In the genomic region with DNA sequence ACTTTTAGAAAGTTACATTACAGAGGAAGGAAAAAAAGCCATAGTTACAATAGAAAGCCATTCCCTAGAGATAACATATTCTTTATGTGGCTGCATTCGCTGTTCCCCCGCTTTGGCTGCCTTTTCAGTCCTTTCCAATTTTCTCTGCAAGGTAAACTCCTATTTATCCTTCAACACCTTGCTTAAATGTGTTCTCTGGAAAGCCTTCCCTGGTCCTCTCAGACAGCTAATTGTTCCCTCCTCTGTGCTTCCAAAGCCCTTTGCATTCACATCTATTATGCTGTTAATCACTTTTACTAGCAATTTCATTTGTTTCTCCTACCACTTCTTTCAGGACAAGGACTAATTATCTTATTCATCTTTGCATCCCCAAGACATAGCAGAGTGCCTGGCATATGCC, we compare ENCODE assay signal across 13 cellular contexts. TPM values are rescaled to one million over a fixed set of nuclear protein-coding genes. Genes with fewer than 3 reads are reported as not detected.
A peak's percentile ranks its signal among the peaks of the same experiment; 100 is the strongest.
DNase-seq lines count a peak whose midpoint lies in the region; ATAC-seq, FAIRE-seq and TF ChIP-seq lines count a peak whose summit lies in the region.
"Had no signal": no experiment of that assay in that cellular context is flagged by ENCODE, and none has a peak within 500 bp of the region (broad histone marks: within the 10 kb centered on the region; RNA-seq: fewer than 3 reads in every experiment).

No MANE protein-coding gene starts in this region.

- no peak for TF ChIP-seq CTCF in bronchial epithelial cell (IDR thresholded peaks at IDR 0.05; ENCODE audit: insufficient read depth, low read length, severe bottlenecking)
- TF ChIP-seq CTCF in natural killer cell (IDR thresholded peaks at IDR 0.05) = no peak

- H3K27ac ChIP-seq in BLaER1 = no peak overlapping the region
- H3K27ac ChIP-seq in HUES6 (ENCODE audit: low read depth, low read length) = no peak overlapping the region
- H3K27ac ChIP-seq in muscle layer of duodenum (ENCODE audit: low read length) = no peak overlapping the region
- no peak overlapping the region for H3K27ac ChIP-seq in caudate nucleus (ENCODE audit: low read depth, low read length)

- no peak for DNase-seq in bronchial epithelial cell (ENCODE audit: low read depth)
- DNase-seq in natural killer cell = no peak
- no peak for DNase-seq in kidney glomerular epithelial cell (lab: John Stamatoyannopoulos, UW)
- no peak for DNase-seq in caudate nucleus (lab: John Stamatoyannopoulos, UW)
- DNase-seq: activated CD4-positive, CD25-positive, alpha-beta regulatory T cell; adrenal gland; effector CD4-positive, alpha-beta T cell; NCI-H510A treated with DMSO at 0.1 percent for 48 hours had no signal

- no peaks in the 10 kb centered on the region for H3K36me3 ChIP-seq in BLaER1
- H3K36me3 ChIP-seq in HUES6 (ENCODE audit: control insufficient read depth, insufficient read depth, low read length) = no peaks in the 10 kb centered on the region
- no peaks in the 10 kb centered on the region for H3K36me3 ChIP-seq in bronchial epithelial cell (ENCODE audit: control insufficient read depth, insufficient read depth, low read length)
- H3K36me3 ChIP-seq in muscle layer of duodenum (ENCODE audit: control insufficient read depth in 1 of 2, insufficient read depth in 2 of 2, low read length in 2 of 2) = no peaks in the 10 kb centered on the region
- H3K36me3 ChIP-seq: adrenal gland, right atrium auricular region had no signal

- H3K36me3 Mint-ChIP-seq in natural killer cell = no peaks in the 10 kb centered on the region

- H3K27me3 ChIP-seq in BLaER1 = peaks cover 24% of the 10 kb centered on the region
- H3K27me3 ChIP-seq in HUES6 (ENCODE audit: control insufficient read depth, insufficient read depth, low read length) = peaks cover 40% of the 10 kb centered on the region
- H3K27me3 ChIP-seq in bronchial epithelial cell (ENCODE audit: control insufficient read depth, insufficient read depth, low read length) = no peaks in the 10 kb centered on the region
- H3K27me3 ChIP-seq in muscle layer of duodenum (ENCODE audit: low read depth, low read length) = no peaks in the 10 kb centered on the region
- H3K27me3 ChIP-seq: adrenal gland, right atrium auricular region had no signal

- H3K9me3 ChIP-seq in BLaER1 = no peaks in the 10 kb centered on the region
- H3K9me3 ChIP-seq in HUES6 (ENCODE audit: control insufficient read depth, insufficient read depth, low read depth, low read length) = no peaks in the 10 kb centered on the region
- H3K9me3 ChIP-seq in muscle layer of duodenum (ENCODE audit: control insufficient read depth in 1 of 2, low read length in 2 of 2) = no peaks in the 10 kb centered on the region
- H3K9me3 ChIP-seq: adrenal gland, right atrium auricular region had no signal

- intact Hi-C loops in natural killer cell (cut with micrococcal nuclease) = no loop called here

- H3K4me1 ChIP-seq in BLaER1 (peaks cover 37% of the 10 kb centered on the region), HUES6 (ENCODE audit: control insufficient read depth, insufficient read depth, low read length) (peaks cover 27% of the 10 kb centered on the region), muscle layer of duodenum (ENCODE audit: control insufficient read depth in 1 of 2, insufficient read depth in 2 of 2, low read length in 2 of 2) (peaks cover 3 to 15% of the 10 kb centered on the region in 2 donors)

- H3K4me1 Mint-ChIP-seq in natural killer cell = no peaks in the 10 kb centered on the region

- H4K20me1 ChIP-seq in BLaER1 = peaks cover 19% of the 10 kb centered on the region; the same call in 1 of the 2 replicates

- H3K4me3 ChIP-seq in BLaER1 (no peak overlapping the region), HUES6 (ENCODE audit: low read depth, low read length) (peak overlapping the region; percentile 61), bronchial epithelial cell (ENCODE audit: low read depth, low read length) (peak overlapping the region; percentile 66), muscle layer of duodenum (ENCODE audit: low read depth in 1 of 2, low read length in 2 of 2) (peak overlapping the region; percentile 67 to 70)

- no peaks in the 10 kb centered on the region for H3K9me3 Mint-ChIP-seq in natural killer cell

- H3K4me2 ChIP-seq in BLaER1 = peak overlapping the region; percentile 97

- peaks cover 8 to 13% of the 10 kb centered on the region in 2 donors for H3K27me3 Mint-ChIP-seq in natural killer cell (ENCODE audit: low read depth in 2 of 2)

- ATAC-seq in HG03095 (IDR thresholded peaks at IDR 0.05; ENCODE audit: unreplicated experiment) (no peak), natural killer cell (no peak)

- no peak overlapping the region for H3K27ac Mint-ChIP-seq in natural killer cell

- no peak for FAIRE-seq in bronchial epithelial cell (lab: Jason Lieb, UNC)

- H3K9ac ChIP-seq in BLaER1 = no peak overlapping the region
- H3K9ac ChIP-seq in HUES6 (ENCODE audit: low read length) = no peak overlapping the region

- no peak overlapping the region for H3K4me3 Mint-ChIP-seq in natural killer cell

RNA-seq across cellular contexts. Expression of gene PHC2, which starts 1.6 kb away (rescaled TPM):
- total RNA-seq in bronchial epithelial cell (19.7 and 32.1 TPM in 2 replicates), natural killer cell (10 to 100 TPM; 36.6 to 46.6 (median 39.5) TPM)

RNA-seq across cellular contexts. Expression of gene ZSCAN20, which starts 43.1 kb away (rescaled TPM):
- total RNA-seq in bronchial epithelial cell (5.0 and 8.2 TPM in 2 replicates), natural killer cell (1 to 10 TPM in 2 of 3 donors, under 1 TPM in 1; 0.49 to 1.5 (median 1.0) TPM)
